In genomic region chr10:95312986-95313495, GRCh38 we compare ENCODE assay signal across 16 cellular contexts. TPM values are rescaled to one million over a fixed set of nuclear protein-coding genes. Genes with fewer than 3 reads are reported as not detected.
DNase-seq lines count a peak whose midpoint lies in the region; ATAC-seq, FAIRE-seq and TF ChIP-seq lines count a peak whose summit lies in the region.
"Had no signal": no experiment of that assay in that cellular context is flagged by ENCODE, and none has a peak within 500 bp of the region (broad histone marks: within the 10 kb centered on the region; RNA-seq: fewer than 3 reads in every experiment).

No MANE protein-coding gene starts in this region.

- H3K4me3 ChIP-seq in BLaER1 (no peak overlapping the region), HEK293 (ENCODE audit: low read depth, low read length) (no peak overlapping the region), psoas muscle (no peak overlapping the region)
- H3K4me3 ChIP-seq: MG63 had no signal

- peaks cover 53% of the 10 kb centered on the region for H3K4me1 Mint-ChIP-seq in endothelial cell (ENCODE audit: unreplicated experiment)

- DNase-seq in endothelial cell (ENCODE audit: low spot score) = no peak
- no peak for DNase-seq in psoas muscle
- no peak for DNase-seq in NCI-H2107 treated with DMSO at 0.1 percent for 48 hours (lab: John Stamatoyannopoulos, UW; ENCODE audit: unreplicated experiment)
- DNase-seq in urothelium cell line (ENCODE audit: low spot score) = no peak
- DNase-seq: CD4-positive, CD25-positive, alpha-beta regulatory T cell; EL; GOT3; MG63; NCI-H1092; NCI-H2081 treated with DMSO at 0.1 percent for 48 hours; NCI-H345; NCI-H526 treated with DMSO at 0.1 percent for 48 hours had no signal

- peaks cover 84% of the 10 kb centered on the region for H3K4me1 ChIP-seq in BLaER1
- peaks cover 21% of the 10 kb centered on the region for H3K4me1 ChIP-seq in HEK293 (ENCODE audit: control insufficient read depth, insufficient read depth, low read length)
- H3K4me1 ChIP-seq in psoas muscle = peaks cover 40% of the 10 kb centered on the region

- H3K36me3 ChIP-seq in BLaER1 (peaks cover 57% of the 10 kb centered on the region), HEK293 (ENCODE audit: control insufficient read depth in 2 of 2, insufficient read depth in 1 of 2, low read length in 2 of 2) (no peaks in the 10 kb centered on the region), psoas muscle (ENCODE audit: insufficient read depth in 1 of 2, low read depth in 1 of 2) (peaks cover 2 to 44% of the 10 kb centered on the region in 2 donors)
- H3K36me3 ChIP-seq: MG63 had no signal

- H3K9me3 ChIP-seq in BLaER1 (no peaks in the 10 kb centered on the region), HEK293 (ENCODE audit: control insufficient read depth, insufficient read depth, low read depth, low read length) (no peaks in the 10 kb centered on the region), psoas muscle (no peaks in the 10 kb centered on the region)
- H3K9me3 ChIP-seq: MG63 had no signal

- TF ChIP-seq CTCF in HEK293 (tag by site-specific recombination; IDR thresholded peaks at IDR 0.05) = no peak
- no peak for TF ChIP-seq CTCF in endothelial cell (IDR thresholded peaks at IDR 0.05; ENCODE audit: unreplicated experiment)
- TF ChIP-seq CTCF in psoas muscle (IDR thresholded peaks at IDR 0.05) = no peak

- H3K9me3 Mint-ChIP-seq in endothelial cell (ENCODE audit: unreplicated experiment) = no peaks in the 10 kb centered on the region

- no peak overlapping the region; the same call in 1 of the 2 replicates for H3K9ac ChIP-seq in BLaER1

- no peaks in the 10 kb centered on the region for H3K27me3 ChIP-seq in BLaER1
- H3K27me3 ChIP-seq in psoas muscle (ENCODE audit: insufficient read depth in 3 of 3, low read length in 2 of 3) = no peaks in the 10 kb centered on the region
- H3K27me3 ChIP-seq: MG63 had no signal

- POLR2A ChIA-PET in HEK293 (lab: Yijun Ruan, JAX) = no interaction called here

- peaks cover 5% of the 10 kb centered on the region for H3K27me3 Mint-ChIP-seq in endothelial cell (ENCODE audit: unreplicated experiment)
- H3K27me3 Mint-ChIP-seq: CD4-positive, CD25-positive, alpha-beta regulatory T cell had no signal

- ATAC-seq in psoas muscle (no peak), GM18867 (IDR thresholded peaks at IDR 0.05; ENCODE audit: unreplicated experiment) (no peak), GM18870 (IDR thresholded peaks at IDR 0.05; ENCODE audit: unreplicated experiment) (no peak)

- CTCF ChIA-PET in HEK293 (lab: Yijun Ruan, JAX) = interaction anchor here (0.6 kb wide), 1 partner anchor 23 kb away, joined by 3 read pairs; no protein-coding TSS in a partner anchor

- 68 to 88% (median 68%) methylated on average over 1 of the region's 1 CpG for WGBS in psoas muscle, 3 donors

- H3K27ac Mint-ChIP-seq in endothelial cell (ENCODE audit: unreplicated experiment) = peak overlapping the region; percentile 88

- no peak overlapping the region for H3K4me3 Mint-ChIP-seq in endothelial cell (ENCODE audit: unreplicated experiment)
- H3K4me3 Mint-ChIP-seq: CD4-positive, CD25-positive, alpha-beta regulatory T cell had no signal

- FAIRE-seq in urothelium cell line (lab: Jason Lieb, UNC) = no peak

- peak overlapping the region; percentile 73 for H3K4me2 ChIP-seq in BLaER1

- H3K27ac ChIP-seq in BLaER1 (peak overlapping the region; percentile 74), HEK293 (ENCODE audit: extremely low read depth, low read depth, low read length) (no peak overlapping the region), psoas muscle (peak overlapping the region; percentile 17)

- peaks cover 14% of the 10 kb centered on the region; the same call in 1 of the 2 replicates for H4K20me1 ChIP-seq in BLaER1

- peaks cover 38% of the 10 kb centered on the region for H3K36me3 Mint-ChIP-seq in endothelial cell (ENCODE audit: low read depth, unreplicated experiment)
- H3K36me3 Mint-ChIP-seq: CD4-positive, CD25-positive, alpha-beta regulatory T cell had no signal

- intact Hi-C loops in psoas muscle (cut with DNase I) = no loop called here

TF ChIP-seq in HEK293, 187 proteins besides CTCF, POLR2A, EP300 and RAD21:
- TF ChIP-seq WT1 (tag by site-specific recombination; IDR thresholded peaks at IDR 0.05) (no peak), ZNF843 (tag by site-specific recombination; IDR thresholded peaks at IDR 0.05) (no peak), ZNF302 (tag by site-specific recombination; IDR thresholded peaks at IDR 0.05; ENCODE audit: low read depth) (no peak), ZNF600 (tag by site-specific recombination; IDR thresholded peaks at IDR 0.05) (peak; percentile 53; the same call in 1 of the 2 replicates), ZNF214 (tag by site-specific recombination; IDR thresholded peaks at IDR 0.05; ENCODE audit: borderline replicate concordance) (no peak)

RNA-seq across cellular contexts. Expression of gene PDLIM1, which starts 22.2 kb away (rescaled TPM):
- total RNA-seq in endothelial cell (ENCODE audit: unreplicated experiment) = 125 TPM
- total RNA-seq in psoas muscle = 100 to 1,000 TPM; 267 to 504 (median 329) TPM
- 100 to 1,000 TPM in 2 of 3 donors, 10 to 100 TPM in 1; 97.3 to 493 (median 311) TPM for polyA plus RNA-seq in psoas muscle
